9 cellular contexts compared by ENCODE assay signal in the genomic region with DNA sequence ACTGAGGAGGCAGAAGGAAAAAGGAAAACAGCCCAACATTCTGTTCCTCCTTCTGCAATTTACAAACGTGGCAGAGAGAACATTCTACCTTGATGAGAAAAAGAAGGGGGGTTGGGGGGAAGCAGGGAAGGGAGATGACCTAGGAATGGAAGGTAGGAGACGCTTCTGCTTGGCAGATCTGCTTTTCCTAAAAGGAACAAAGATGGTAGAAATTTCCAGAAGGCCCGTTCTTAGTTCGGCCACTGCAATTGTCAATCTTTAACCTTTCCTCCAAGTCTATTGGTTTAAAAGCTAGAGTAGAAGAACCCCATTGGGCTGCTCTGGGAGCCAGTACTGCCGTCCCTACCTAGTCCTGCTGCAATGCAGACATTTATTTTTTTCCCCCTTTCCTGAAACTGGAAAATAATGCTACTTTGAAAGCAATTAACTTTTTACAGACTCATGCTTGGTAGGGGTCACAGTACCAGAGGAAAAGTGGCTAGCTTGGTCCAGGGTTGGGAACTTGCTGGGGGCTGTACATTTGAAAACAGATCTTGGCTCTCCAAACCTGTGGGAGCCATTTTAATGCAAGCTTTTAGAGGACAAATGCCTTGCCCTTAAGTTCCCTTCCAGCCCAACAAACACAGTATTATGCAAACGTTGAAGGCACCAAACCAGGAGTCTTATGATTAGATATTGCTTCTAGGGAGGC. TPM values are rescaled to one million over a fixed set of nuclear protein-coding genes. Genes with fewer than 3 reads are reported as not detected.
DNase-seq lines count a peak whose midpoint lies in the region; ATAC-seq and TF ChIP-seq lines count a peak whose summit lies in the region.
"Had no signal": no experiment of that assay in that cellular context is flagged by ENCODE, and none has a peak within 500 bp of the region (broad histone marks: within the 10 kb centered on the region; RNA-seq: fewer than 3 reads in every experiment).

No MANE protein-coding gene starts in this region.

- in situ Hi-C loops in KBM-7 (cut with MboI; ENCODE audit: low pct_unique_long_range_greater_than_20kb, low sequenced_read_pairs) = no loop called here

- no peaks in the 10 kb centered on the region for H3K9me3 Mint-ChIP-seq in Caco-2 (ENCODE audit: unreplicated experiment)
- no peaks in the 10 kb centered on the region for H3K9me3 Mint-ChIP-seq in naive thymus-derived CD4-positive, alpha-beta T cell
- H3K9me3 Mint-ChIP-seq in stimulated activated memory B cell treated with anti-CD40 and anti-IgM and Interleukin-4, amounts not matched to agents 10 μg/mL and 1 μg/mL and 100 μg/mL, for 72 hours = no peaks in the 10 kb centered on the region
- H3K9me3 Mint-ChIP-seq: neural crest cell had no signal

- BruUV-seq in Caco-2 (replicated peaks; lab: Mats Ljungman, UMichigan) = no TSS peak

- peak overlapping the region; percentile 95 for H3K4me3 Mint-ChIP-seq in Caco-2 (ENCODE audit: unreplicated experiment)
- H3K4me3 Mint-ChIP-seq in naive thymus-derived CD4-positive, alpha-beta T cell = peak overlapping the region in 3 of 10 donors; percentile 88 to 95 (median 89)
- no peak overlapping the region for H3K4me3 Mint-ChIP-seq in stimulated activated memory B cell treated with anti-CD40 and anti-IgM and Interleukin-4, amounts not matched to agents 10 μg/mL and 1 μg/mL and 100 μg/mL, for 72 hours
- H3K4me3 Mint-ChIP-seq: neural crest cell had no signal

- TF ChIP-seq CTCF in Caco-2 (IDR thresholded peaks at IDR 0.05; ENCODE audit: insufficient read depth in 1 of 2, low read depth in 1 of 2, low read length in 1 of 2, severe bottlenecking in 1 of 2, unreplicated experiment in 1 of 2) = no peak

- peaks cover 73% of the 10 kb centered on the region for H3K4me1 ChIP-seq in Caco-2
- peaks cover 68 to 79% of the 10 kb centered on the region in 2 donors for H3K4me1 ChIP-seq in naive thymus-derived CD4-positive, alpha-beta T cell (ENCODE audit: control insufficient read depth in 2 of 2, insufficient read depth in 2 of 2, low read length in 2 of 2)

- intact Hi-C loops in Caco-2 (cut with micrococcal nuclease; ENCODE audit: unreplicated experiment) = no loop called here
- intact Hi-C loops in naive thymus-derived CD4-positive, alpha-beta T cell (cut with micrococcal nuclease) = loop anchor here (5.0 to 10.0 kb wide), 3 partner anchors 37 to 989 kb away; partner anchors contain the start of gene TP53RK (in 2 of the 2)

- CTCF ChIA-PET in Caco-2 (lab: Charles Lee) = interaction anchor here (0.6 to 10.2 kb wide), 4 partner anchors 25 to 80 kb away, joined by 3 to 306 read pairs (median 4); no protein-coding TSS in a partner anchor
- CTCF ChIA-PET in naive thymus-derived CD4-positive, alpha-beta T cell (lab: Charles Lee) = interaction anchor here (1.2 to 4.0 kb wide), 4 partner anchors 12 to 81 kb away, joined by 3 to 18 read pairs (median 5); no protein-coding TSS in a partner anchor

- ATAC-seq in naive thymus-derived CD4-positive, alpha-beta T cell = no peak
- no peak for ATAC-seq in HG03097 (IDR thresholded peaks at IDR 0.05; ENCODE audit: low FRiP score, unreplicated experiment)
- no peak for ATAC-seq in stimulated activated memory B cell treated with anti-CD40 and anti-IgM and Interleukin-4, amounts not matched to agents 10 μg/mL and 1 μg/mL and 100 μg/mL, for 72 hours

- H3K36me3 Mint-ChIP-seq in Caco-2 (ENCODE audit: insufficient read depth, unreplicated experiment) = peaks cover 47% of the 10 kb centered on the region
- peaks cover 0 to 32% (median 3%) of the 10 kb centered on the region in 5 donors for H3K36me3 Mint-ChIP-seq in naive thymus-derived CD4-positive, alpha-beta T cell
- H3K36me3 Mint-ChIP-seq in stimulated activated memory B cell treated with anti-CD40 and anti-IgM and Interleukin-4, amounts not matched to agents 10 μg/mL and 1 μg/mL and 100 μg/mL, for 72 hours = no peaks in the 10 kb centered on the region

- H3K4me3 ChIP-seq in Caco-2 (ENCODE audit: low read depth, low read length) = peak overlapping the region; percentile 38
- peak overlapping the region; percentile 75 for H3K4me3 ChIP-seq in naive thymus-derived CD4-positive, alpha-beta T cell (ENCODE audit: low read length)

- peaks cover 44% of the 10 kb centered on the region for H3K4me1 Mint-ChIP-seq in Caco-2 (ENCODE audit: low read depth, unreplicated experiment)
- H3K4me1 Mint-ChIP-seq in naive thymus-derived CD4-positive, alpha-beta T cell = peaks cover 23 to 58% (median 24%) of the 10 kb centered on the region in 7 donors
- H3K4me1 Mint-ChIP-seq in stimulated activated memory B cell treated with anti-CD40 and anti-IgM and Interleukin-4, amounts not matched to agents 10 μg/mL and 1 μg/mL and 100 μg/mL, for 72 hours = peaks cover 55% of the 10 kb centered on the region

- H3K27ac Mint-ChIP-seq in Caco-2 (ENCODE audit: unreplicated experiment) = peak overlapping the region; percentile 100
- peak overlapping the region in 6 of 9 donors; percentile 97 to 100 (median 98) for H3K27ac Mint-ChIP-seq in naive thymus-derived CD4-positive, alpha-beta T cell
- no peak overlapping the region for H3K27ac Mint-ChIP-seq in stimulated activated memory B cell treated with anti-CD40 and anti-IgM and Interleukin-4, amounts not matched to agents 10 μg/mL and 1 μg/mL and 100 μg/mL, for 72 hours

- no peaks in the 10 kb centered on the region for H3K27me3 ChIP-seq in Caco-2 (replicated peaks; ENCODE audit: control insufficient read depth, insufficient read depth, low read length)
- no peaks in the 10 kb centered on the region for H3K27me3 ChIP-seq in naive thymus-derived CD4-positive, alpha-beta T cell (ENCODE audit: control insufficient read depth in 2 of 2, insufficient read depth in 2 of 2, low read length in 2 of 2)

- H3K36me3 ChIP-seq in Caco-2 (ENCODE audit: control insufficient read depth, insufficient read depth, low read length) = peaks cover 2% of the 10 kb centered on the region; the same call in 1 of the 2 replicates
- H3K36me3 ChIP-seq in naive thymus-derived CD4-positive, alpha-beta T cell (ENCODE audit: control insufficient read depth in 2 of 3, insufficient read depth in 3 of 3, low read length in 3 of 3) = no peaks in the 10 kb centered on the region

- H3K27me3 Mint-ChIP-seq in Caco-2 (ENCODE audit: insufficient read depth, unreplicated experiment) = no peaks in the 10 kb centered on the region
- no peaks in the 10 kb centered on the region for H3K27me3 Mint-ChIP-seq in naive thymus-derived CD4-positive, alpha-beta T cell
- H3K27me3 Mint-ChIP-seq in stimulated activated memory B cell treated with anti-CD40 and anti-IgM and Interleukin-4, amounts not matched to agents 10 μg/mL and 1 μg/mL and 100 μg/mL, for 72 hours = no peaks in the 10 kb centered on the region

- POLR2A ChIA-PET in Caco-2 (lab: Charles Lee) = interaction anchor here (1.0 to 1.2 kb wide), 2 partner anchors 19 to 33 kb away, joined by 4 to 19 read pairs; no protein-coding TSS in a partner anchor
- POLR2A ChIA-PET in naive thymus-derived CD4-positive, alpha-beta T cell (lab: Charles Lee) = interaction anchor here (0.6 to 4.9 kb wide), 9 partner anchors 7 to 152 kb away, joined by 3 to 25 read pairs (median 4); partner anchors contain the start of gene NCOA3

- no peaks in the 10 kb centered on the region for H3K9me3 ChIP-seq in Caco-2
- no peaks in the 10 kb centered on the region for H3K9me3 ChIP-seq in naive thymus-derived CD4-positive, alpha-beta T cell (ENCODE audit: control insufficient read depth in 2 of 3, low read length in 3 of 3)

- DNase-seq in Caco-2 (no peak), NCI-H2227 (lab: John Stamatoyannopoulos, UW; ENCODE audit: unreplicated experiment) (peak; percentile 24), cerebellar cortex (ENCODE audit: low spot score) (peak; percentile 68), KBM-7 (no peak), DMS153 treated with DMSO at 0.1 percent for 48 hours (lab: John Stamatoyannopoulos, UW; ENCODE audit: unreplicated experiment) (no peak)
- no peak for DNase-seq in naive thymus-derived CD4-positive, alpha-beta T cell

- H3K27ac ChIP-seq in naive thymus-derived CD4-positive, alpha-beta T cell (ENCODE audit: low read depth, low read length) = peak overlapping the region; percentile 86

RNA-seq across cellular contexts. Expression of gene ZMYND8, which starts 2.7 kb away (rescaled TPM):
- total RNA-seq in Caco-2 (2022) = 180 and 194 TPM in 2 replicates
- 10 to 100 TPM; 54.5 to 83.0 (median 68.5) TPM for total RNA-seq in naive thymus-derived CD4-positive, alpha-beta T cell
- polyA plus RNA-seq in naive thymus-derived CD4-positive, alpha-beta T cell = 10 to 100 TPM; 12.7 to 28.7 TPM

Comparison
In these comparisons a context has a peak if more than half of its experiments do, and no peak if none do; other contexts are left out.
1. DNase-seq: peak in NCI-H2227 (single experiment) and cerebellar cortex (single experiment); none in Caco-2 (0 of 2), naive thymus-derived CD4-positive, alpha-beta T cell (0 of 9), KBM-7 (single experiment) and DMS153 treated with DMSO at 0.1 percent for 48 hours (single experiment).